19 cellular contexts compared by ENCODE assay signal in the genomic region with DNA sequence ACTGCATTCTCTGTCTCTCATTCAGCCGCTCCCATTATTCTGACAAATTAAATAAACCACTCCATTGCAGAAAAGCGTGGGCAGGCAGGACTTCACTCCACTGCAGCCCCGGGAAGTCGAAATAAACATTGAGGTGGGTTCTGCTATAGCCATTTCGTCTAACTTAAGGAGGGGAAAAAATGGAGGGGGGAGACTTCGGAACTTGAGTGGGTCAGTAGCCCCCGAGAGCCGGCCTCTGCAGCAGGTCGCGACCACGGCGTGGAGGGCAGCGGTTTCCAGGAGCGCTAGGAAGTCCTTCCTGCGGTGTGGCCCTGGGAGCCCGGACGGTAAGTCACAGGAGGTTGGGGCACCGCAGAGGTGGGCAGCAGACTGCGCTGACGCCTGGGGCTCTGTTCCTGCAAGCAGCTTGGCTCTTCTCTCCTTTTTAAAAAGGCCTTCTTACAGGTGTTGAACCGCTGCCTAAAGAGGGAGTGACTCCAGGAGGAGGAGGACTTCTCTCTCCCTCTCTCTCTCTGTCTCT.
DNase-seq lines count a peak whose midpoint lies in the region; ATAC-seq, FAIRE-seq and TF ChIP-seq lines count a peak whose summit lies in the region.
"Had no signal": no experiment of that assay in that cellular context is flagged by ENCODE, and none has a peak within 500 bp of the region (broad histone marks: within the 10 kb centered on the region; RNA-seq: fewer than 3 reads in every experiment).

No MANE protein-coding gene starts in this region.

- H3F3A ChIP-seq in neural progenitor cell (ENCODE audit: low read depth): peaks cover 23% of the 10 kb centered on the region

- FAIRE-seq in H54 (lab: Jason Lieb, UNC): no peak
- FAIRE-seq: D721Med had no signal

- TF ChIP-seq CTCF in neural progenitor cell (IDR thresholded peaks at IDR 0.05): no peak

- H3K9me3 ChIP-seq in ES-I3 (ENCODE audit: control insufficient read depth, insufficient read depth, low read length): no peaks in the 10 kb centered on the region
- peaks cover 12% of the 10 kb centered on the region for H3K9me3 ChIP-seq in SJSA1 (replicated peaks)
- H3K9me3 ChIP-seq in neural progenitor cell (ENCODE audit: low read depth): no peaks in the 10 kb centered on the region

- H3K4me3 Mint-ChIP-seq in neural progenitor cell: peak overlapping the region; percentile 76
- H3K4me3 Mint-ChIP-seq: CD4-positive, alpha-beta memory T cell had no signal

- H3K9ac ChIP-seq in ES-I3 (ENCODE audit: low read depth, low read length): peak overlapping the region; percentile 6; the same call in 1 of the 2 replicates
- no peak overlapping the region for H3K9ac ChIP-seq in neural progenitor cell

- peak overlapping the region; percentile 82 for H3K27ac Mint-ChIP-seq in neural progenitor cell
- H3K27ac Mint-ChIP-seq: CD4-positive, alpha-beta memory T cell had no signal

- H3K9me3 Mint-ChIP-seq in neural progenitor cell: peaks cover 12% of the 10 kb centered on the region

- H3K79me2 ChIP-seq in neural progenitor cell (ENCODE audit: low read depth): no peaks in the 10 kb centered on the region

- TF ChIP-seq POLR2A in H54 (IDR thresholded peaks at IDR 0.05; ENCODE audit: low read depth, low read length): no peak

- peaks cover 28% of the 10 kb centered on the region for H3K27me3 Mint-ChIP-seq in neural progenitor cell (ENCODE audit: insufficient read depth, low read depth)

- no peak for ATAC-seq in GM18502 (IDR thresholded peaks at IDR 0.05; ENCODE audit: poor library complexity, unreplicated experiment)

- DNase-seq in H7 (peak; percentile 68), SJSA1 (ENCODE audit: low read depth in 1 of 2, low spot score in 2 of 2) (peak in 1 of 2 experiments; percentile 72), neural progenitor cell (ENCODE audit: low spot score) (peak; percentile 21), H54 (ENCODE audit: insufficient read length, low spot score) (no peak)
- no peak for DNase-seq in stimulated activated CD8-positive, alpha-beta memory T cell treated with anti-CD3 and anti-CD28 coated beads, Interleukin-4, amount 100 ng/mL, for 48 hours
- DNase-seq: BE2C; CD4-positive, alpha-beta memory T cell; DND-41; GOT3; KBM-7; NCI-H1048; NCI-H1694 treated with DMSO at 0.1 percent for 48 hours; NCI-H446 treated with DMSO at 0.1 percent for 48 hours; NK-92 treated with Interleukin-12 subunit alpha and Interleukin-12 subunit beta, amount 100 ng/mL, for 24 hours; OCI-M1 had no signal

- peaks cover 65% of the 10 kb centered on the region for H3K4me1 Mint-ChIP-seq in neural progenitor cell

- no peaks in the 10 kb centered on the region for H3K27me3 ChIP-seq in H7 (ENCODE audit: control insufficient read depth, insufficient read depth, low read length)
- H3K27me3 ChIP-seq in SJSA1 (replicated peaks): peaks cover 13% of the 10 kb centered on the region
- no peaks in the 10 kb centered on the region for H3K27me3 ChIP-seq in neural progenitor cell

- no peak overlapping the region; the same call in 1 of the 2 replicates for H3K27ac ChIP-seq in SJSA1
- H3K27ac ChIP-seq in neural progenitor cell: no peak overlapping the region
- H3K27ac ChIP-seq: SK-N-MC had no signal

- no peak overlapping the region for H2AFZ ChIP-seq in neural progenitor cell (replicated peaks)

- H3K4me2 ChIP-seq in neural progenitor cell: peak overlapping the region; percentile 45

- H4K20me1 ChIP-seq in neural progenitor cell (ENCODE audit: low read depth): no peaks in the 10 kb centered on the region

- peaks cover 4% of the 10 kb centered on the region for H3K36me3 Mint-ChIP-seq in neural progenitor cell
- H3K36me3 Mint-ChIP-seq: CD4-positive, alpha-beta memory T cell had no signal

- H3K36me3 ChIP-seq in ES-I3 (ENCODE audit: insufficient read depth, low read length) (no peaks in the 10 kb centered on the region), H7 (replicated peaks; ENCODE audit: control insufficient read depth, insufficient read depth, low read length) (no peaks in the 10 kb centered on the region), SJSA1 (no peaks in the 10 kb centered on the region), neural progenitor cell (no peaks in the 10 kb centered on the region)
- H3K36me3 ChIP-seq: BE2C had no signal

- H3K4me1 ChIP-seq in ES-I3 (ENCODE audit: insufficient read depth, low read length) (peaks cover 10% of the 10 kb centered on the region; the same call in 1 of the 2 replicates), SJSA1 (replicated peaks) (peaks cover 45% of the 10 kb centered on the region), neural progenitor cell (peaks cover 31% of the 10 kb centered on the region)
- H3K4me1 ChIP-seq: BE2C had no signal

- no peak overlapping the region for H3K4me3 ChIP-seq in H7 (ENCODE audit: insufficient read depth, low read depth, low read length)
- H3K4me3 ChIP-seq in SJSA1: peak overlapping the region; percentile 25
- H3K4me3 ChIP-seq in neural progenitor cell: no peak overlapping the region
- H3K4me3 ChIP-seq: SK-N-MC had no signal

Comparison
In these comparisons a context has a peak if more than half of its experiments do, and no peak if none do; other contexts are left out.
1. DNase-seq: peak in H7 (single experiment) and neural progenitor cell (single experiment); none in stimulated activated CD8-positive, alpha-beta memory T cell treated with anti-CD3 and anti-CD28 coated beads, Interleukin-4, amount 100 ng/mL, for 48 hours (single experiment) and H54 (single experiment).